ENCODE assay signal across 19 cellular contexts in genomic region chr19:50858896-50859295, GRCh38. TPM values are rescaled to one million over a fixed set of nuclear protein-coding genes. Genes with fewer than 3 reads are reported as not detected.
DNase-seq lines count a peak whose midpoint lies in the region; ATAC-seq, FAIRE-seq and TF ChIP-seq lines count a peak whose summit lies in the region.
"Had no signal": no experiment of that assay in that cellular context is flagged by ENCODE, and none has a peak within 500 bp of the region (broad histone marks: within the 10 kb centered on the region; RNA-seq: fewer than 3 reads in every experiment).

No MANE protein-coding gene starts in this region.

- H3K9me3 ChIP-seq in colonic mucosa: no peaks in the 10 kb centered on the region
- no peaks in the 10 kb centered on the region for H3K9me3 ChIP-seq in small intestine (ENCODE audit: control insufficient read depth, low read depth)
- H3K9me3 ChIP-seq: breast epithelium, left ventricle myocardium inferior had no signal

- H3K36me3 ChIP-seq in colonic mucosa (no peaks in the 10 kb centered on the region), small intestine (ENCODE audit: control insufficient read depth in 2 of 2, insufficient read depth in 2 of 2, low read length in 2 of 2) (no peaks in the 10 kb centered on the region)
- H3K36me3 ChIP-seq: breast epithelium, left ventricle myocardium inferior had no signal

- H3K4me3 ChIP-seq in colonic mucosa (no peak overlapping the region), small intestine (ENCODE audit: low read depth in 1 of 2, low read length in 2 of 2) (no peak overlapping the region)
- H3K4me3 ChIP-seq: breast epithelium, left ventricle myocardium inferior had no signal

- intact Hi-C loops in colonic mucosa (cut with DNase I): no loop called here

- FAIRE-seq in small intestine (lab: Jason Lieb, UNC): no peak
- FAIRE-seq: A204.1 had no signal

- peak; percentile 70 for DNase-seq in NCI-H1436 (lab: John Stamatoyannopoulos, UW)
- no peak for DNase-seq in NCI-H1436 treated with DMSO at 0.1 percent for 48 hours (lab: John Stamatoyannopoulos, UW)
- DNase-seq in NCI-H2171 treated with DMSO at 0.1 percent for 48 hours (lab: John Stamatoyannopoulos, UW): peak; percentile 96
- DNase-seq in colonic mucosa: peak; percentile 71
- peak; percentile 59 for DNase-seq in small intestine
- DNase-seq in activated T-cell treated with anti-CD3 and anti-CD28 coated beads, Interleukin-2, amount 50 U/mL, for 1 hour: no peak
- no peak for DNase-seq in germinal center (ENCODE audit: low spot score)
- DNase-seq: activated CD8-positive, alpha-beta memory T cell treated with anti-CD3 and anti-CD28 coated beads, Interleukin-2, amount 50 U/mL, for 48 hours; activated naive CD4-positive, alpha-beta T cell treated with anti-CD3 and anti-CD28 coated beads, Interleukin-2, amount 50 U/mL, for 16 hours; CD4-positive, CD25-positive, alpha-beta regulatory T cell; Karpas-422; left ventricle myocardium inferior; NCI-H446; posterior cingulate gyrus; T-helper 1 cell had no signal

- no peak for ATAC-seq in HG03571 (IDR thresholded peaks at IDR 0.05; ENCODE audit: unreplicated experiment)

- H3K27ac ChIP-seq in colonic mucosa: no peak overlapping the region
- H3K27ac ChIP-seq in small intestine (ENCODE audit: low read depth in 1 of 2, low read length in 1 of 2): no peak overlapping the region
- H3K27ac ChIP-seq: breast epithelium, left ventricle myocardium inferior had no signal

- WGBS in small intestine, 3 donors: 3 to 9% (median 4%) methylated on average over 5 to 7 of the region's 7 CpGs

- no peak overlapping the region for H3K9ac ChIP-seq in colonic mucosa (ENCODE audit: low read depth in 2 of 2, low read length in 2 of 2)

- TF ChIP-seq CTCF in colonic mucosa (IDR thresholded peaks at IDR 0.05): no peak

- H3K27me3 ChIP-seq in colonic mucosa (no peaks in the 10 kb centered on the region), small intestine (ENCODE audit: control insufficient read depth in 2 of 2, insufficient read depth in 2 of 2, low read length in 2 of 2) (peaks cover 0 to 2% of the 10 kb centered on the region in 2 donors)

- no peaks in the 10 kb centered on the region for H3K4me1 ChIP-seq in colonic mucosa
- H3K4me1 ChIP-seq in small intestine (ENCODE audit: control insufficient read depth in 2 of 2, insufficient read depth in 1 of 2, low read depth in 1 of 2, low read length in 1 of 2): no peaks in the 10 kb centered on the region
- H3K4me1 ChIP-seq: breast epithelium, left ventricle myocardium inferior had no signal

RNA-seq across cellular contexts. Expression of gene KLK3, which starts 4.2 kb away (rescaled TPM):
- 1 to 10 TPM; 2.4 to 2.5 TPM for total RNA-seq in colonic mucosa
- polyA plus RNA-seq in small intestine: 1 to 10 TPM in 1 of 3 donors, under 1 TPM in 2; 0.07 to 1.1 (median 0.27) TPM
- total RNA-seq: CD4-positive, CD25-positive, alpha-beta regulatory T cell; G401; left ventricle myocardium inferior had no signal
- polyA plus RNA-seq: CD4-positive, CD25-positive, alpha-beta regulatory T cell had no signal

RNA-seq across cellular contexts. Expression of gene KLK2, which starts 14.3 kb away (rescaled TPM):
- total RNA-seq in colonic mucosa: not detected
- under 1 TPM in 1 of 3 donors, not detected in 2; 0.03 TPM for polyA plus RNA-seq in small intestine
- total RNA-seq: CD4-positive, CD25-positive, alpha-beta regulatory T cell; G401; left ventricle myocardium inferior had no signal
- polyA plus RNA-seq: CD4-positive, CD25-positive, alpha-beta regulatory T cell had no signal

RNA-seq across cellular contexts. Expression of gene KLK15, which starts 25.5 kb away (rescaled TPM):
- total RNA-seq in colonic mucosa: 1 to 10 TPM; 2.9 to 3.6 TPM
- polyA plus RNA-seq in small intestine: not detected
- total RNA-seq: breast epithelium; CD4-positive, CD25-positive, alpha-beta regulatory T cell; G401; left ventricle myocardium inferior had no signal
- polyA plus RNA-seq: CD4-positive, CD25-positive, alpha-beta regulatory T cell had no signal

RNA-seq across cellular contexts. Expression of gene KLK1, which starts 35.3 kb away (rescaled TPM):
- total RNA-seq in colonic mucosa: 100 to 1,000 TPM; 104 to 130 TPM
- polyA plus RNA-seq in small intestine: 10 to 100 TPM; 12.5 to 45.6 (median 14.1) TPM
- total RNA-seq: G401 had no signal

RNA-seq across cellular contexts. Expression of gene KLK4, which starts 52.3 kb away (rescaled TPM):
- 1 to 10 TPM; 1.2 to 2.0 TPM for total RNA-seq in colonic mucosa
- not detected for polyA plus RNA-seq in small intestine
- total RNA-seq: breast epithelium; CD4-positive, CD25-positive, alpha-beta regulatory T cell; G401; left ventricle myocardium inferior had no signal
- polyA plus RNA-seq: CD4-positive, CD25-positive, alpha-beta regulatory T cell had no signal

Comparison
In these comparisons a context has a peak if more than half of its experiments do, and no peak if none do; other contexts are left out.
1. DNase-seq: peak in NCI-H1436 (single experiment), NCI-H2171 treated with DMSO at 0.1 percent for 48 hours (single experiment), colonic mucosa (single experiment) and small intestine (single experiment); none in NCI-H1436 treated with DMSO at 0.1 percent for 48 hours (single experiment), activated T-cell treated with anti-CD3 and anti-CD28 coated beads, Interleukin-2, amount 50 U/mL, for 1 hour (single experiment) and germinal center (single experiment).